ENCODE assay signal across 9 cellular contexts in the genomic region with DNA sequence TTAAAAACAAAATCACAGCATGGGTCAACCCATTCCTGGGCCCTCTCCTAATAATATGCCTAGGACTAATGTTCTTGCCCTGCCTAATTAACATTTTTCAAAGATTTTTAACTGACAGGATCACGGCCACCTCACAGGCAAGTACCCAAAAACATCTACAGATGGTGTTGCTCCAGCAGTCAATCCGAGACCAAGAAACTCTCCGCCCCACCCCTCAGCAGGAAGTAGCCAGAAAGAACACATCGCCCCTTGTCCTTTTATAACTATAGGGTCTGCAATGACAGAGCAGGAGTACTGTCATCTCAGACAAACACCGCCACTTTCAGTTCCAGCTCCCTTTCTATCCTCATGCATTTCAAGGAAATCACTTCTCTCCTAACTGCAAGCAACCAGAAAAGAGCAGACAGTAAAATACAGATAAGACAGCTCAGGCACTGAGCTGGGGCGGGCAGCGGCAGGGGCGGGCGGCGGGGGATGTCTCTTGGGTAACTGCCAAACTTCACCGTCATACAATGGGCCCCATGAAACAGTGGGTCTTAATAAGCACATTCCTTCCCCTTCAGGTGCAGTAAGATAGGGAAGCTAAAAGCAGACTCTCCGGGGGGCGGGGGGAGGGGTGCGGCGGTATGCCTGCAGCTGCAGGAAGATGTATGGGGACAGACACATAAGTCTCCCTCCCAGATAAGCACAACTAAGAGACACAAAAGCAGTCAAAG.
DNase-seq lines count a peak whose midpoint lies in the region; ATAC-seq and TF ChIP-seq lines count a peak whose summit lies in the region.
"Had no signal": no experiment of that assay in that cellular context is flagged by ENCODE, and none has a peak within 500 bp of the region (broad histone marks: within the 10 kb centered on the region; RNA-seq: fewer than 3 reads in every experiment).

No MANE protein-coding gene starts in this region.

- WGBS in right lobe of liver (ENCODE audit: insufficient coverage, low coverage, low lambda C conversion rate, missing lambda C conversion rate): 41% methylated on average over 11 of the region's 15 CpGs

- peaks cover 0 to 1% of the 10 kb centered on the region in 2 donors for H3K27me3 Mint-ChIP-seq in CD4-positive, alpha-beta memory T cell

- no peak for TF ChIP-seq CTCF in right lobe of liver (IDR thresholded peaks at IDR 0.05)

- peaks cover 2 to 4% (median 4%) of the 10 kb centered on the region in 4 donors for H3K4me1 Mint-ChIP-seq in CD4-positive, alpha-beta memory T cell

- H3K9me3 Mint-ChIP-seq in CD4-positive, alpha-beta memory T cell: no peaks in the 10 kb centered on the region

- no peak for TF ChIP-seq POLR2A in right lobe of liver (IDR thresholded peaks at IDR 0.05)

- CTCF ChIA-PET in CD4-positive, alpha-beta memory T cell (lab: Charles Lee; ENCODE audit: partially characterized antibody): no interaction called here

- no peaks in the 10 kb centered on the region for H3K4me1 ChIP-seq in CD4-positive, alpha-beta memory T cell (ENCODE audit: insufficient read depth, low read length)
- H3K4me1 ChIP-seq in right lobe of liver: no peaks in the 10 kb centered on the region
- H3K4me1 ChIP-seq: prostate gland had no signal

- intact Hi-C loops in CD4-positive, alpha-beta memory T cell (cut with micrococcal nuclease): no loop called here
- intact Hi-C loops in left colon (cut with DNase I, micrococcal nuclease): no loop called here
- intact Hi-C loops in right lobe of liver (cut with DNase I): no loop called here

- POLR2A ChIA-PET in CD4-positive, alpha-beta memory T cell (lab: Charles Lee; ENCODE audit: partially characterized antibody): no interaction called here

- no peaks in the 10 kb centered on the region for H3K9me3 ChIP-seq in CD4-positive, alpha-beta memory T cell (ENCODE audit: control insufficient read depth in 1 of 2, low read length in 2 of 2)
- peaks cover 0 to 6% (median 2%) of the 10 kb centered on the region in 4 donors for H3K9me3 ChIP-seq in right lobe of liver
- H3K9me3 ChIP-seq: prostate gland had no signal

- no peaks in the 10 kb centered on the region for H3K27me3 ChIP-seq in CD4-positive, alpha-beta memory T cell (ENCODE audit: insufficient read depth, low read length)
- H3K27me3 ChIP-seq in H7 (ENCODE audit: control insufficient read depth, insufficient read depth, low read length) (no peaks in the 10 kb centered on the region), right lobe of liver (no peaks in the 10 kb centered on the region)

- peak; percentile 22 for ATAC-seq in left colon
- ATAC-seq in HG02884 (IDR thresholded peaks at IDR 0.05; ENCODE audit: unreplicated experiment): no peak
- no peak for ATAC-seq in right lobe of liver

- H3K36me3 ChIP-seq in CD4-positive, alpha-beta memory T cell (ENCODE audit: insufficient read depth, low read length): no peaks in the 10 kb centered on the region
- H3K36me3 ChIP-seq in H7 (replicated peaks; ENCODE audit: control insufficient read depth, insufficient read depth, low read length) (no peaks in the 10 kb centered on the region), right lobe of liver (no peaks in the 10 kb centered on the region)
- H3K36me3 ChIP-seq: prostate gland had no signal

- peak overlapping the region; percentile 40 to 79 (median 68) for H3K4me3 Mint-ChIP-seq in CD4-positive, alpha-beta memory T cell

- no peak overlapping the region for H3K4me3 ChIP-seq in CD4-positive, alpha-beta memory T cell (ENCODE audit: low read length in 2 of 2)
- no peak overlapping the region for H3K4me3 ChIP-seq in H7 (ENCODE audit: insufficient read depth, low read depth, low read length)
- no peak overlapping the region for H3K4me3 ChIP-seq in right lobe of liver
- H3K4me3 ChIP-seq: prostate gland had no signal

- no peak for DNase-seq in CD4-positive, alpha-beta memory T cell
- DNase-seq in H7 (peak; percentile 32), left colon (no peak), NCI-H510A (lab: John Stamatoyannopoulos, UW) (no peak), NCI-H2107 (lab: John Stamatoyannopoulos, UW) (no peak), right lobe of liver (no peak)
- peak; percentile 1 for DNase-seq in activated CD4-positive, alpha-beta T cell treated with anti-CD3 and anti-CD28 coated beads, Interleukin-2, amount 50 U/mL, for 1 hour

- no peak overlapping the region for H3K27ac Mint-ChIP-seq in CD4-positive, alpha-beta memory T cell

- no peaks in the 10 kb centered on the region for H3K36me3 Mint-ChIP-seq in CD4-positive, alpha-beta memory T cell

- no peak overlapping the region for H3K27ac ChIP-seq in CD4-positive, alpha-beta memory T cell (ENCODE audit: low read depth, low read length)
- no peak overlapping the region for H3K27ac ChIP-seq in right lobe of liver
- H3K27ac ChIP-seq: prostate gland had no signal

Comparison
In these comparisons a context has a peak if more than half of its experiments do, and no peak if none do; other contexts are left out.
1. DNase-seq: peak in H7 (single experiment) and activated CD4-positive, alpha-beta T cell treated with anti-CD3 and anti-CD28 coated beads, Interleukin-2, amount 50 U/mL, for 1 hour (single experiment); none in CD4-positive, alpha-beta memory T cell (0 of 5), left colon (0 of 2), NCI-H510A (single experiment), NCI-H2107 (single experiment) and right lobe of liver (0 of 3).